In genomic region chr3:31079691-31080090, GRCh38 we compare ENCODE assay signal across 16 cellular contexts.
"Had no signal": no experiment of that assay in that cellular context is flagged by ENCODE, and none has a peak within 500 bp of the region (broad histone marks: within the 10 kb centered on the region; RNA-seq: fewer than 3 reads in every experiment).

No MANE protein-coding gene starts in this region.

- DNase-seq: esophagus squamous epithelium; heart right ventricle; hypothalamus; islet precursor cell; mammary epithelial cell; mucosa of descending colon; naive thymus-derived CD8-positive, alpha-beta T cell; psoas muscle; retina; right lobe of liver; stimulated activated CD4-positive, alpha-beta T cell treated with anti-CD3 and anti-CD28 coated beads, Interleukin-2, amount 100 ng/mL, for 24 hours; stimulated activated naive CD4-positive, alpha-beta T cell treated with Interleukin-2 at 50 U/mL for 16 hours had no signal

- H3K9me3 ChIP-seq: esophagus squamous epithelium, heart right ventricle, mucosa of descending colon, neutrophil, psoas muscle, right lobe of liver had no signal

- H3K27ac ChIP-seq: esophagus squamous epithelium, heart right ventricle, neutrophil, psoas muscle, right lobe of liver had no signal

- H3K4me1 ChIP-seq: heart right ventricle, psoas muscle, right lobe of liver had no signal

- H3K36me3 ChIP-seq: esophagus squamous epithelium, heart right ventricle, neutrophil, right lobe of liver had no signal

- H3K27me3 ChIP-seq: esophagus squamous epithelium, heart right ventricle, neutrophil, right lobe of liver had no signal

- H3K4me3 ChIP-seq: esophagus squamous epithelium, heart right ventricle, mucosa of descending colon, psoas muscle, right lobe of liver had no signal

- ATAC-seq: heart right ventricle; left lobe of liver; mucosa of descending colon; naive thymus-derived CD8-positive, alpha-beta T cell; psoas muscle; right lobe of liver had no signal

- FAIRE-seq: colon, frontal cortex had no signal
